Comparison of ENCODE assay signal across 8 cellular contexts in the genomic region with DNA sequence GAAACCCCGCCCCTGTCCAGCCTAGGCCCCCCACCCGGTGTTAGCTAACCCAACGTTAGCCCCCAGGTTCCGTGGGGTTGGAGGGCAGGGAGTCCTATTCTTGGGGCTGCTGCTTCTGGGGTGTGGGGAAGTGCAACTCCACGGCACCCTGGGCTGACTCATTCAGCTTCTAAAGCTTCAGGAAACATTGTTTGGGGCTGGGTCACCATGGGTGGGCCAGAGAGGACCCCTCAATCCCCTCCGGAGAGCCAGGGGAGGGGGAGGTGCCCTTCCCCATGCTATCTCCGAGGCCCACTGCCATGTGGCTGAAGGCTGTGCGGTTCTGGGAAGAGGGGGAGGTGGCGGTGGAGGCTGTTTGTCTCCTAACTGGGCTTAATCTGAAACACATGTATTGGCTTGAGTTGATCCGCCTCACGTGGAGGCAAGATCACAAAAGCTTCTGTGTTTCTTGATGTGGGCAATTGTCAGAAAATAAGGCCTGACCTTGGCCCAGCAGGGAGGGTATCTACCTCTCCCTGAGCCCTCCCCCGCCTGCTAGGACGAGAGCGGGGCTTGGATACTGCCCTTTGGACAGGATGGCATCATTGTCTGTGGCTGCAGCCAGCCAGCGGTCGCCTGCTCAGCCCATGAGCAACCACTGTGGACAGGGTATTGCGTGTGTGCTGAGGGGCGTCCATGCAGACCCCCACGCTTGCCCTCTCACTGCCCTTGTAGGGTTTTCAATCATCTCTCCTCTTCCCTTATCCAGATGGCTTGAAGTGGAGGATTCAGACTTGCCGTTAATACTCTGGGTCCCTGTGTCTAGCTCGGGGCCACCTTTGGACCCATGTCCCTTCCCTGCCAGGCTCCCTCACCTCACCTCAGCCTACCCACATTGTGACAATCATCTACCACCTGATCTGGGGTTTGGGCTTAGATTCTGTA. TPM values are rescaled to one million over a fixed set of nuclear protein-coding genes. Genes with fewer than 3 reads are reported as not detected.
DNase-seq lines count a peak whose midpoint lies in the region; ATAC-seq and TF ChIP-seq lines count a peak whose summit lies in the region.

No MANE protein-coding gene starts in this region.

- no peak for ATAC-seq in central memory CD8-positive, alpha-beta T cell (replicated peaks; ENCODE audit: extremely low read depth, poor library complexity, severe bottlenecking)
- ATAC-seq in lung (ENCODE audit: insufficient read depth, low FRiP score) (no peak), upper lobe of right lung (peak; percentile 22), HG02678 (IDR thresholded peaks at IDR 0.05; ENCODE audit: unreplicated experiment) (no peak)

- H3K4me1 Mint-ChIP-seq in central memory CD8-positive, alpha-beta T cell = peaks cover 15% of the 10 kb centered on the region

- peak overlapping the region; percentile 56 for H3K4me3 ChIP-seq in NT2/D1 (ENCODE audit: insufficient read length, low read depth)
- no peak overlapping the region for H3K4me3 ChIP-seq in lung
- H3K4me3 ChIP-seq in upper lobe of right lung = peak overlapping the region; percentile 47

- no peaks in the 10 kb centered on the region for H3K9me3 ChIP-seq in NT2/D1 (ENCODE audit: insufficient read depth, low read length)
- no peaks in the 10 kb centered on the region for H3K9me3 ChIP-seq in lung (ENCODE audit: control insufficient read depth in 2 of 2, insufficient read depth in 1 of 2, low read length in 1 of 2)
- H3K9me3 ChIP-seq in upper lobe of right lung = no peaks in the 10 kb centered on the region

- DNase-seq in CMK (ENCODE audit: low read depth) = peak; percentile 53
- DNase-seq in NT2/D1 (ENCODE audit: low read depth, low spot score) = no peak
- DNase-seq in central memory CD8-positive, alpha-beta T cell (ENCODE audit: low spot score in 2 of 2) = no peak
- no peak for DNase-seq in lung (ENCODE audit: low spot score)
- no peak for DNase-seq in upper lobe of right lung
- DNase-seq in NCI-H1092 (lab: John Stamatoyannopoulos, UW) = no peak
- no peak for DNase-seq in activated effector memory CD4-positive, alpha-beta T cell treated with Interleukin-2 at 50 U/mL for 16 hours

- H3K27me3 ChIP-seq in NT2/D1 (ENCODE audit: insufficient read depth, insufficient read length) (no peaks in the 10 kb centered on the region), lung (ENCODE audit: control insufficient read depth, insufficient read depth) (no peaks in the 10 kb centered on the region), upper lobe of right lung (no peaks in the 10 kb centered on the region)

- H3K27ac ChIP-seq in lung (ENCODE audit: low read depth in 1 of 2, low read length in 1 of 2) (peak overlapping the region; percentile 17 to 66), upper lobe of right lung (peak overlapping the region; percentile 82)

- H3K4me1 ChIP-seq in NT2/D1 (ENCODE audit: insufficient read depth, insufficient read length) (peaks cover 13% of the 10 kb centered on the region), lung (ENCODE audit: control insufficient read depth in 2 of 2, insufficient read depth in 2 of 2, low read length in 2 of 2) (peaks cover 0 to 3% of the 10 kb centered on the region in 2 donors), upper lobe of right lung (peaks cover 31% of the 10 kb centered on the region)

- WGBS in lung, 2 donors = 64 to 66% methylated on average over 21 of the region's 21 CpGs

- H3K4me3 Mint-ChIP-seq in central memory CD8-positive, alpha-beta T cell = peak overlapping the region; percentile 65

- H3K36me3 Mint-ChIP-seq in central memory CD8-positive, alpha-beta T cell (ENCODE audit: insufficient read depth) = no peaks in the 10 kb centered on the region

- H3K36me3 ChIP-seq in NT2/D1 (ENCODE audit: insufficient read depth, insufficient read length, low read length) (peaks cover 6% of the 10 kb centered on the region), lung (ENCODE audit: control insufficient read depth in 2 of 2, insufficient read depth in 2 of 2, low read length in 2 of 2) (no peaks in the 10 kb centered on the region), upper lobe of right lung (no peaks in the 10 kb centered on the region)

- no peaks in the 10 kb centered on the region for H3K27me3 Mint-ChIP-seq in central memory CD8-positive, alpha-beta T cell

- TF ChIP-seq CTCF in lung (IDR thresholded peaks at IDR 0.05; ENCODE audit: control extremely low read depth, extremely low read depth) = no peak
- TF ChIP-seq CTCF in upper lobe of right lung (IDR thresholded peaks at IDR 0.05) = no peak

- H3K27ac Mint-ChIP-seq in central memory CD8-positive, alpha-beta T cell (ENCODE audit: low read depth) = peak overlapping the region; percentile 86

- H3K9me3 Mint-ChIP-seq in central memory CD8-positive, alpha-beta T cell = no peaks in the 10 kb centered on the region

- intact Hi-C loops in upper lobe of right lung (cut with DNase I) = no loop called here

- peak overlapping the region; percentile 70 for H3K9ac ChIP-seq in NT2/D1 (ENCODE audit: insufficient read length, low read depth)

RNA-seq across cellular contexts. Expression of gene SERPINF1, which starts 1.3 kb away (rescaled TPM):
- total RNA-seq in lung (100 to 1,000 TPM; 126 to 249 TPM), upper lobe of right lung (119 TPM)
- 100 to 1,000 TPM; 132 to 168 TPM for polyA plus RNA-seq in lung

RNA-seq across cellular contexts. Expression of gene SERPINF2, which starts 20.5 kb away (rescaled TPM):
- total RNA-seq in lung = 10 to 100 TPM; 13.7 to 41.1 TPM
- 10 to 100 TPM; 74.9 to 78.9 TPM for polyA plus RNA-seq in lung
- 21.6 TPM for total RNA-seq in upper lobe of right lung

RNA-seq across cellular contexts. Expression of gene WDR81, which starts 38.7 kb away (rescaled TPM):
- total RNA-seq in lung (10 to 100 TPM; 27.9 to 51.9 TPM), upper lobe of right lung (43.9 TPM)
- polyA plus RNA-seq in lung = 10 to 100 TPM; 26.0 to 38.5 TPM

RNA-seq across cellular contexts. Expression of gene TLCD2, which starts 53.0 kb away (rescaled TPM):
- total RNA-seq in lung = 10 to 100 TPM; 13.3 to 16.1 TPM
- polyA plus RNA-seq in lung = 1 to 10 TPM; 4.4 to 6.2 TPM
- 12.7 TPM for total RNA-seq in upper lobe of right lung
